In the genomic region with DNA sequence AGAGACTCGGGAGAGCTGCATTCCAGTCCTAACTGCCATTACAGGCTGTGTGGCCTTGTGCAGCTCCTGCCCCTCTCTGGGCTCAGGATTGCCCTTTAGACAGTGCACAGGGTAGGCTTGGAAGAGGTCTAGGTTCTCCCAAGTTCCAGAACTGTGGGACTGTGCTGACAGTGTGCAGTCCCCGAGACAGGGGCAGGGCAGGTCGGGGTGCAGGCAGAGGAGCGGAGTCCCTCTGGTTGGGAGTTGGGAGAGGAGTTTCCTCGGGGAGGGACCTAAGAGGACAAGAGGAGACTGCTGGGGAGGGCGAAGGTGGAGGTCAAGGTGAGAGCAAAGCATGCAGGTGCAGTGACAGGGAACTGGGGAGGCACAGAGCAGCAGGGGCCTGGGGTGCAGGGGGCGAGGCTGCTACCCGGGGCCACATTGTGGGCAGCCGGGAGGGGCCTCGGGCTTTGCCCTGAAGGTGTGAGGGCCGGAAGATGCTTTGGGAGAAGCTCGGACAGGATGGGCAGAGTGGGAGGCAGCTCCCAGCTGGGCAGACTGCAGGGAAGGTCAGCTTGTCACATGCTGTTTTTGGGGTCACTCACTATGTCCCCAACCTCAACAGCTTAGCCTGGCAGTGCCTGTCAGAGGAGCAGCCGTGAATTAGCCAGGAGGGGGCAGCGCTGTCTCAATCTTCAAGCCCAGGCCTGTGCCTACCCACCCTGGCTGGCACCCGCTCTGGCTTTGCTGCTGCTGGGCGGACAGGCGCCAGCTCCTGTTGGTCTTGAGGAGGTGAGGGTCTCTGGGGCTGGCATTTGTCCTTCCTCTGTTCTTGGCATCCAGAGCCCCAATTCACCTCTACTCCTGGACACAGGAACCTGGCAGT, we compare ENCODE assay signal across 8 cellular contexts. TPM values are rescaled to one million over a fixed set of nuclear protein-coding genes. Genes with fewer than 3 reads are reported as not detected.
DNase-seq lines count a peak whose midpoint lies in the region; ATAC-seq and TF ChIP-seq lines count a peak whose summit lies in the region.

No MANE protein-coding gene starts in this region.

- DNase-seq in AG09319 (ENCODE audit: extremely low read depth, low read depth) (no peak), HCEC 1CT (peak; percentile 31), SK-MEL-5 (ENCODE audit: low read depth, low spot score) (peak; percentile 65), hippocampal formation (lab: John Stamatoyannopoulos, UW) (peak; percentile 17 to 42)
- DNase-seq in activated naive CD4-positive, alpha-beta T cell treated with anti-CD3 and anti-CD28 coated beads, Interleukin-2, amount 50 U/mL, for 72 hours (ENCODE audit: low spot score in 2 of 2) = peak in 1 of 2 donors; percentile 66
- DNase-seq in stimulated activated CD4-positive, alpha-beta T cell treated with anti-CD3 and anti-CD28 coated beads, Interleukin-1b, Interleukin-23, amount 100 ng/mL, for 48 hours = peak; percentile 63

- peak overlapping the region in 1 of 2 donors; percentile 9 for H3K27ac Mint-ChIP-seq in activated naive CD4-positive, alpha-beta T cell treated with anti-CD3 and anti-CD28 coated beads, Interleukin-2, amount 50 U/mL, for 72 hours

- ATAC-seq in activated naive CD4-positive, alpha-beta T cell treated with anti-CD3 and anti-CD28 coated beads, Interleukin-2, amount 50 U/mL, for 72 hours = peak; percentile 80 to 82
- ATAC-seq in GM18870 (IDR thresholded peaks at IDR 0.05; ENCODE audit: unreplicated experiment) (no peak), HG03378 (IDR thresholded peaks at IDR 0.05; ENCODE audit: unreplicated experiment) (no peak)

- peak; percentile 46 for TF ChIP-seq CTCF in AG09319 (IDR thresholded peaks at IDR 0.05; ENCODE audit: low read depth, low read length)

- in situ Hi-C loops in SK-MEL-5 (cut with HindIII; ENCODE audit: low pct_unique_long_range_greater_than_20kb, low sequenced_read_pairs) = no loop called here

- no peaks in the 10 kb centered on the region for H3K36me3 Mint-ChIP-seq in activated naive CD4-positive, alpha-beta T cell treated with anti-CD3 and anti-CD28 coated beads, Interleukin-2, amount 50 U/mL, for 72 hours

- H3K9me3 Mint-ChIP-seq in activated naive CD4-positive, alpha-beta T cell treated with anti-CD3 and anti-CD28 coated beads, Interleukin-2, amount 50 U/mL, for 72 hours = no peaks in the 10 kb centered on the region

RNA-seq across cellular contexts. Expression of a gene that starts 15.4 kb away (rescaled TPM):
- total RNA-seq in SK-MEL-5 (2014; rRNA removed; shearing (Covaris generic)) = 11.8 and 13.7 TPM in 2 replicates
- polyA plus RNA-seq in SK-MEL-5 (2015; cell fraction: cytosol; rRNA removed) = 15.1 and 16.9 TPM in 2 replicates
- polyA plus RNA-seq in SK-MEL-5 (2015; cell fraction: nucleus; rRNA removed) = 12.0 and 12.3 TPM in 2 replicates
- not detected for total RNA-seq in activated naive CD4-positive, alpha-beta T cell treated with anti-CD3 and anti-CD28 coated beads, Interleukin-2, amount 50 U/mL, for 72 hours

Comparison
In these comparisons a context has a peak if more than half of its experiments do, and no peak if none do; other contexts are left out.
1. ATAC-seq: peak in activated naive CD4-positive, alpha-beta T cell treated with anti-CD3 and anti-CD28 coated beads, Interleukin-2, amount 50 U/mL, for 72 hours (2 of 2); none in GM18870 (single experiment) and HG03378 (single experiment).
2. RNA of a gene that starts 15.4 kb away (total RNA-seq): 11.8 to 13.7 TPM in SK-MEL-5; not detected in activated naive CD4-positive, alpha-beta T cell treated with anti-CD3 and anti-CD28 coated beads, Interleukin-2, amount 50 U/mL, for 72 hours; every median in the first group is over 10 times any median in the second.